ENCODE assay signal across 13 cellular contexts in genomic region chr4:78766650-78767049, GRCh38. TPM values are rescaled to one million over a fixed set of nuclear protein-coding genes. Genes with fewer than 3 reads are reported as not detected.
DNase-seq lines count a peak whose midpoint lies in the region; ATAC-seq, FAIRE-seq and TF ChIP-seq lines count a peak whose summit lies in the region.
"Had no signal": no experiment of that assay in that cellular context is flagged by ENCODE, and none has a peak within 500 bp of the region (broad histone marks: within the 10 kb centered on the region; RNA-seq: fewer than 3 reads in every experiment).

No MANE protein-coding gene starts in this region.

- FAIRE-seq in GM12891 (lab: Jason Lieb, UNC) = peak; percentile 85
- FAIRE-seq: kidney had no signal

- DNase-seq in GM12891 (ENCODE audit: insufficient read length, low spot score) (no peak), NCI-H2029 treated with DMSO at 0.1 percent for 48 hours (lab: John Stamatoyannopoulos, UW) (no peak), COR-L47 (lab: John Stamatoyannopoulos, UW) (no peak), GM23248 (no peak), substantia nigra (lab: John Stamatoyannopoulos, UW) (no peak)
- DNase-seq: central memory CD4-positive, alpha-beta T cell; kidney; NCI-H1105; stimulated activated naive CD8-positive, alpha-beta T cell treated with anti-CD3 and anti-CD28 coated beads, Interleukin-15, amount 100 ng/mL, for 72 hours had no signal

- H3K9ac ChIP-seq in GM23248 = no peak overlapping the region

- H3K27ac ChIP-seq in GM23248 (no peak overlapping the region), substantia nigra (ENCODE audit: low read depth, low read length, poor library complexity, severe bottlenecking) (no peak overlapping the region)

- in situ Hi-C loops in GM23248 (cut with MboI) = no loop called here

- no peak overlapping the region for H2AFZ ChIP-seq in GM23248

- 95% methylated on average over 5 of the region's 5 CpGs for WGBS in GM23248 (ENCODE audit: low coverage in 1 of 2, low lambda C conversion rate in 2 of 2, missing lambda C conversion rate in 2 of 2), 2 experiments

- no peaks in the 10 kb centered on the region for H3K79me2 ChIP-seq in GM23248 (ENCODE audit: insufficient read depth)

- no peak overlapping the region for H3K4me2 ChIP-seq in GM23248 (ENCODE audit: unreplicated experiment)

- H3K36me3 ChIP-seq in GM23248 (ENCODE audit: low read depth) = no peaks in the 10 kb centered on the region

- H3F3A ChIP-seq in GM23248 (ENCODE audit: insufficient read depth) = peaks cover 9% of the 10 kb centered on the region; the same call in 1 of the 2 replicates

- TF ChIP-seq POLR2A in GM12891 (IDR thresholded peaks at IDR 0.05; ENCODE audit: low read depth, low read length) = no peak

- ATAC-seq in GM19397 (IDR thresholded peaks at IDR 0.05; ENCODE audit: unreplicated experiment) (peak; percentile 88), HG02840 (IDR thresholded peaks at IDR 0.05; ENCODE audit: low FRiP score, unreplicated experiment) (peak; percentile 86), HG03469 (IDR thresholded peaks at IDR 0.05; ENCODE audit: unreplicated experiment) (peak; percentile 71)
- ATAC-seq: HCT116 had no signal

- no peaks in the 10 kb centered on the region for H3K27me3 ChIP-seq in GM23248 (replicated peaks; ENCODE audit: insufficient read depth)

- no peaks in the 10 kb centered on the region for H3K9me3 ChIP-seq in GM23248 (ENCODE audit: low read depth)

- no peak overlapping the region for H3K4me3 ChIP-seq in GM23248

- H4K20me1 ChIP-seq in GM23248 (ENCODE audit: insufficient read depth) = no peaks in the 10 kb centered on the region

- H3K9me2 ChIP-seq in GM23248 (ENCODE audit: insufficient read depth) = no peaks in the 10 kb centered on the region

- H3K4me1 ChIP-seq in GM23248 (ENCODE audit: insufficient read depth) = peaks cover 29% of the 10 kb centered on the region

TF ChIP-seq in GM12891, 5 proteins besides CTCF, POLR2A, EP300 and RAD21:
- TF ChIP-seq POLR2AphosphoS5 (IDR thresholded peaks at IDR 0.05; ENCODE audit: low read depth, low read length) = no peak
- no peak for TF ChIP-seq POU2F2 (IDR thresholded peaks at IDR 0.05; ENCODE audit: low read depth, low read length)
- no peak for TF ChIP-seq TAF1 (IDR thresholded peaks at IDR 0.05; ENCODE audit: low read depth, low read length)
- TF ChIP-seq SPI1 (IDR thresholded peaks at IDR 0.05; ENCODE audit: low read depth, low read length) = no peak
- no peak for TF ChIP-seq PAX5 (IDR thresholded peaks at IDR 0.05; ENCODE audit: insufficient read depth, low read length, severe bottlenecking)

RNA-seq across cellular contexts. Expression of gene BMP2K, which starts 9.5 kb away (rescaled TPM):
- polyA plus RNA-seq in GM12891 (2012; ENCODE audit: low read depth, missing spikeins) = 3.7 TPM
- 37.9 and 53.0 TPM in 2 replicates for total RNA-seq in GM23248 (2014; rRNA removed; shearing (Covaris generic))
- 9.3 and 11.0 TPM in 2 replicates for polyA plus RNA-seq in GM23248 (2016; fragmentation: Nextera tagmentation; extraction: Ambion mirVana)
